30 cellular contexts compared by ENCODE assay signal in genomic region chr17:55582910-55583309, GRCh38.
"Had no signal": no experiment of that assay in that cellular context is flagged by ENCODE, and none has a peak within 500 bp of the region (broad histone marks: within the 10 kb centered on the region; RNA-seq: fewer than 3 reads in every experiment).

No MANE protein-coding gene starts in this region.

- H3K36me3 ChIP-seq: brain microvascular endothelial cell, cardiac muscle cell, Peyer's patch had no signal

- H3K27ac ChIP-seq: brain microvascular endothelial cell, cardiac muscle cell, Peyer's patch, VCaP had no signal

- H3K27me3 Mint-ChIP-seq: activated naive CD8-positive, alpha-beta T cell treated with anti-CD3 and anti-CD28 coated beads, Interleukin-2, amount 50 U/mL, for 24 hours; T-cell had no signal

- H3K36me3 Mint-ChIP-seq: T-cell had no signal

- DNase-seq: activated CD4-positive, alpha-beta T cell treated with anti-CD3 and anti-CD28 coated beads for 48 hours; activated CD4-positive, alpha-beta T cell treated with anti-CD3 and anti-CD28 coated beads, Interleukin-2, amount 50 U/mL, for 4 hours; activated CD4-positive, CD25-positive, alpha-beta regulatory T cell treated with anti-CD3 and anti-CD28 coated beads, Interleukin-2, amount 50 U/mL, for 72 hours; activated CD8-positive, alpha-beta memory T cell treated with anti-CD3 and anti-CD28 coated beads, Interleukin-2, amount 50 U/mL, for 48 hours; activated CD8-positive, alpha-beta T cell treated with anti-CD3 and anti-CD28 coated beads, Interleukin-2, amount 10 ng/mL, durations not matched to agents 7 days and 5 days; activated effector memory CD4-positive, alpha-beta T cell treated with anti-CD3 and anti-CD28 coated beads, Interleukin-2, amount 50 U/mL, for 16 hours; activated naive CD4-positive, alpha-beta T cell treated with Interleukin-2 at 50 U/mL for 16 hours; activated naive CD8-positive, alpha-beta T cell treated with anti-CD3 and anti-CD28 coated beads, Interleukin-2, amount 50 U/mL, for 24 hours; activated T-cell treated with anti-CD3 and anti-CD28 coated beads, Interleukin-2, amount 50 U/mL, for 1 hour; amygdala; brain microvascular endothelial cell; KG1; MV-4-11; NCI-H1092 treated with DMSO at 0.1 percent for 48 hours; NCI-H1436; NCI-H1694 treated with DMSO at 0.1 percent for 48 hours; NCI-H2029 treated with DMSO at 0.1 percent for 48 hours; NCI-H345; NCI-H510A; NCI-H526 treated with DMSO at 0.1 percent for 48 hours; NCI-H82; OCI-M1; Peyer's patch; SHP77; T-cell; T-helper 2 cell; T1000 had no signal

- H3K4me3 ChIP-seq: cardiac muscle cell, Peyer's patch had no signal

- H3K9me3 ChIP-seq: Peyer's patch had no signal

- H3K27ac Mint-ChIP-seq: activated CD8-positive, alpha-beta T cell treated with anti-CD3 and anti-CD28 coated beads, Interleukin-2, amount 10 ng/mL, durations not matched to agents 7 days and 5 days; activated naive CD4-positive, alpha-beta T cell treated with anti-CD3 and anti-CD28 coated beads, Interleukin-2, amount 50 U/mL, for 72 hours; activated naive CD8-positive, alpha-beta T cell treated with anti-CD3 and anti-CD28 coated beads, Interleukin-2, amount 50 U/mL, for 24 hours; T-cell had no signal

- ATAC-seq: activated CD8-positive, alpha-beta T cell treated with anti-CD3 and anti-CD28 coated beads, Interleukin-2, amount 10 ng/mL, durations not matched to agents 7 days and 5 days; activated naive CD4-positive, alpha-beta T cell treated with anti-CD3 and anti-CD28 coated beads, Interleukin-2, amount 50 U/mL, for 72 hours; activated naive CD8-positive, alpha-beta T cell treated with anti-CD3 and anti-CD28 coated beads, Interleukin-2, amount 50 U/mL, for 24 hours; T-cell had no signal

- H3K27me3 ChIP-seq: brain microvascular endothelial cell, cardiac muscle cell, Peyer's patch had no signal

- H3K9me3 Mint-ChIP-seq: activated naive CD4-positive, alpha-beta T cell treated with anti-CD3 and anti-CD28 coated beads, Interleukin-2, amount 50 U/mL, for 72 hours; activated naive CD8-positive, alpha-beta T cell treated with anti-CD3 and anti-CD28 coated beads, Interleukin-2, amount 50 U/mL, for 24 hours; T-cell had no signal

- H3K4me3 Mint-ChIP-seq: activated CD8-positive, alpha-beta T cell treated with anti-CD3 and anti-CD28 coated beads, Interleukin-2, amount 10 ng/mL, durations not matched to agents 7 days and 5 days; activated naive CD8-positive, alpha-beta T cell treated with anti-CD3 and anti-CD28 coated beads, Interleukin-2, amount 50 U/mL, for 24 hours; T-cell had no signal
